ENCODE assay signal across 11 cellular contexts in genomic region chr3:160886421-160886820, GRCh38.
DNase-seq lines count a peak whose midpoint lies in the region; ATAC-seq, FAIRE-seq and TF ChIP-seq lines count a peak whose summit lies in the region.
"Had no signal": no experiment of that assay in that cellular context is flagged by ENCODE, and none has a peak within 500 bp of the region (broad histone marks: within the 10 kb centered on the region; RNA-seq: fewer than 3 reads in every experiment).

No MANE protein-coding gene starts in this region.

- H3K36me3 ChIP-seq in duodenal mucosa (ENCODE audit: control insufficient read depth in 1 of 2, insufficient read depth in 2 of 2, low read length in 2 of 2) (no peaks in the 10 kb centered on the region), esophagus squamous epithelium (no peaks in the 10 kb centered on the region)
- H3K36me3 ChIP-seq: lower lobe of right lung had no signal

- ATAC-seq in GM18511 (IDR thresholded peaks at IDR 0.05; ENCODE audit: unreplicated experiment), result peak; percentile 82
- peak; percentile 89 for ATAC-seq in GM21515 (IDR thresholded peaks at IDR 0.05; ENCODE audit: unreplicated experiment)
- peak; percentile 81 for ATAC-seq in HG03095 (IDR thresholded peaks at IDR 0.05; ENCODE audit: unreplicated experiment)
- ATAC-seq in WTC11, result no peak
- ATAC-seq: CD8-positive, alpha-beta T cell had no signal

- H3K9me3 Mint-ChIP-seq in activated naive CD4-positive, alpha-beta T cell treated with anti-CD3 and anti-CD28 coated beads for 36 hours, result peaks cover 18% of the 10 kb centered on the region
- peaks cover 55% of the 10 kb centered on the region for H3K9me3 Mint-ChIP-seq in WTC11

- H3K27ac ChIP-seq in duodenal mucosa (ENCODE audit: low read depth, low read length) (peak overlapping the region; percentile 36), esophagus squamous epithelium (no peak overlapping the region)
- H3K27ac ChIP-seq: lower lobe of right lung had no signal

- H3K4me3 Mint-ChIP-seq in activated naive CD4-positive, alpha-beta T cell treated with anti-CD3 and anti-CD28 coated beads for 36 hours, result no peak overlapping the region
- no peak overlapping the region for H3K4me3 Mint-ChIP-seq in WTC11
- H3K4me3 Mint-ChIP-seq: CD8-positive, alpha-beta T cell; T-helper 1 cell treated with Interleukin-12 subunit alpha and Interleukin-12 subunit beta and Interleukin-4 antibody, amounts not matched to agents 30 μg/mL and 1 μg/mL, for 36 hours had no signal

- no peak overlapping the region for H3K27ac Mint-ChIP-seq in activated naive CD4-positive, alpha-beta T cell treated with anti-CD3 and anti-CD28 coated beads for 36 hours
- H3K27ac Mint-ChIP-seq in WTC11, result no peak overlapping the region
- H3K27ac Mint-ChIP-seq: CD8-positive, alpha-beta T cell; T-helper 1 cell treated with Interleukin-12 subunit alpha and Interleukin-12 subunit beta and Interleukin-4 antibody, amounts not matched to agents 30 μg/mL and 1 μg/mL, for 36 hours had no signal

- no peak for FAIRE-seq in D721Med (lab: Jason Lieb, UNC)

- no peaks in the 10 kb centered on the region for H3K27me3 Mint-ChIP-seq in activated naive CD4-positive, alpha-beta T cell treated with anti-CD3 and anti-CD28 coated beads for 36 hours (ENCODE audit: low read depth)
- H3K27me3 Mint-ChIP-seq in WTC11 (ENCODE audit: low read depth), result no peaks in the 10 kb centered on the region

- no peaks in the 10 kb centered on the region for H3K9me3 ChIP-seq in duodenal mucosa (ENCODE audit: control insufficient read depth in 1 of 2, low read length in 2 of 2)
- no peaks in the 10 kb centered on the region for H3K9me3 ChIP-seq in esophagus squamous epithelium
- H3K9me3 ChIP-seq: lower lobe of right lung had no signal

- H3K4me1 ChIP-seq in duodenal mucosa (ENCODE audit: control insufficient read depth in 1 of 2, insufficient read depth in 2 of 2, low read length in 2 of 2) (peaks cover 0 to 3% of the 10 kb centered on the region in 2 donors), esophagus squamous epithelium (peaks cover 0 to 8% (median 0%) of the 10 kb centered on the region in 3 donors)
- H3K4me1 ChIP-seq: lower lobe of right lung had no signal

- DNase-seq in D721Med (ENCODE audit: insufficient read length, low spot score) (no peak), esophagus squamous epithelium (lab: John Stamatoyannopoulos, UW) (no peak), WTC11 (ENCODE audit: low spot score) (no peak)
- DNase-seq in activated naive CD4-positive, alpha-beta T cell treated with anti-CD3 and anti-CD28 coated beads for 36 hours, result no peak
- DNase-seq: CD8-positive, alpha-beta T cell had no signal

- POLR2A ChIA-PET in WTC11 (lab: Charles Lee), result interaction anchor here (0.8 kb wide), 1 partner anchor 130 kb away, joined by 3 read pairs; the partner anchor contains the start of gene PPM1L

- H3K9ac ChIP-seq in duodenal mucosa (ENCODE audit: low read depth in 1 of 2, low read length in 2 of 2), result no peak overlapping the region

- no peak overlapping the region for H3K4me3 ChIP-seq in duodenal mucosa (ENCODE audit: low read depth in 1 of 2, low read length in 2 of 2)
- no peak overlapping the region for H3K4me3 ChIP-seq in esophagus squamous epithelium
- H3K4me3 ChIP-seq: lower lobe of right lung had no signal

- whole genome bisulfite sequencing in esophagus squamous epithelium, 2 donors, result 76% methylated on average over 4 of the region's 4 CpGs; no CpG with 5 or more reads in 1 of the 2 donors

- peaks cover 2% of the 10 kb centered on the region for H3K36me3 Mint-ChIP-seq in activated naive CD4-positive, alpha-beta T cell treated with anti-CD3 and anti-CD28 coated beads for 36 hours (ENCODE audit: low read depth)
- peaks cover 36% of the 10 kb centered on the region for H3K36me3 Mint-ChIP-seq in WTC11

- intact Hi-C loops in activated naive CD4-positive, alpha-beta T cell treated with anti-CD3 and anti-CD28 coated beads for 36 hours (cut with micrococcal nuclease), result no loop called here
- intact Hi-C loops in esophagus squamous epithelium (cut with DNase I), result no loop called here

- TF ChIP-seq CTCF in D721Med (IDR thresholded peaks at IDR 0.05; ENCODE audit: insufficient read depth, missing control alignments) (no peak), esophagus squamous epithelium (IDR thresholded peaks at IDR 0.05) (no peak), WTC11 (IDR thresholded peaks at IDR 0.05) (no peak)

- no peaks in the 10 kb centered on the region for H3K4me1 Mint-ChIP-seq in activated naive CD4-positive, alpha-beta T cell treated with anti-CD3 and anti-CD28 coated beads for 36 hours (ENCODE audit: low read depth)
- peaks cover 28% of the 10 kb centered on the region for H3K4me1 Mint-ChIP-seq in WTC11

- TF ChIP-seq POLR2A in esophagus squamous epithelium (IDR thresholded peaks at IDR 0.05), result no peak

- CTCF ChIA-PET in activated naive CD4-positive, alpha-beta T cell treated with anti-CD3 and anti-CD28 coated beads for 36 hours (lab: Charles Lee), result interaction anchor here (0.6 kb wide), 1 partner anchor 996 kb away, joined by 3 read pairs; no protein-coding TSS in a partner anchor
- CTCF ChIA-PET in WTC11 (lab: Charles Lee), result no interaction called here

- H3K27me3 ChIP-seq in duodenal mucosa (ENCODE audit: control insufficient read depth in 1 of 2, insufficient read depth in 2 of 2, low read length in 2 of 2) (no peaks in the 10 kb centered on the region), esophagus squamous epithelium (no peaks in the 10 kb centered on the region)

TF ChIP-seq in WTC11, 78 proteins besides CTCF, POLR2A, EP300 and RAD21 (continues in another document):
- TF ChIP-seq PREB (CRISPR knock-in tag; IDR thresholded peaks at IDR 0.05; ENCODE audit: borderline replicate concordance) (no peak), EMX1 (CRISPR knock-in tag; IDR thresholded peaks at IDR 0.05) (no peak), NR3C1 (CRISPR knock-in tag; conservative IDR thresholded peaks at IDR 0.05; ENCODE audit: low read depth) (no peak), CBFB (CRISPR knock-in tag; IDR thresholded peaks at IDR 0.05; ENCODE audit: low read depth) (no peak), E2F4 (CRISPR knock-in tag; IDR thresholded peaks at IDR 0.05; ENCODE audit: borderline replicate concordance, low read depth) (no peak), ELF4 (CRISPR knock-in tag; IDR thresholded peaks at IDR 0.05; ENCODE audit: low read depth) (no peak), ZSCAN18 (CRISPR knock-in tag; IDR thresholded peaks at IDR 0.05) (no peak), HMGA2 (CRISPR knock-in tag; IDR thresholded peaks at IDR 0.05) (no peak), MYBL2 (CRISPR knock-in tag; IDR thresholded peaks at IDR 0.05) (no peak), IRF2 (CRISPR knock-in tag; IDR thresholded peaks at IDR 0.05; ENCODE audit: borderline replicate concordance, low read depth) (no peak), FOXJ3 (CRISPR knock-in tag; IDR thresholded peaks at IDR 0.05; ENCODE audit: borderline replicate concordance) (no peak)
- TF ChIP-seq, protein P1, sequence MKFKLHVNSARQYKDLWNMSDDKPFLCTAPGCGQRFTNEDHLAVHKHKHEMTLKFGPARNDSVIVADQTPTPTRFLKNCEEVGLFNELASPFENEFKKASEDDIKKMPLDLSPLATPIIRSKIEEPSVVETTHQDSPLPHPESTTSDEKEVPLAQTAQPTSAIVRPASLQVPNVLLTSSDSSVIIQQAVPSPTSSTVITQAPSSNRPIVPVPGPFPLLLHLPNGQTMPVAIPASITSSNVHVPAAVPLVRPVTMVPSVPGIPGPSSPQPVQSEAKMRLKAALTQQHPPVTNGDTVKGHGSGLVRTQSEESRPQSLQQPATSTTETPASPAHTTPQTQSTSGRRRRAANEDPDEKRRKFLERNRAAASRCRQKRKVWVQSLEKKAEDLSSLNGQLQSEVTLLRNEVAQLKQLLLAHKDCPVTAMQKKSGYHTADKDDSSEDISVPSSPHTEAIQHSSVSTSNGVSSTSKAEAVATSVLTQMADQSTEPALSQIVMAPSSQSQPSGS (CRISPR knock-in tag; IDR thresholded peaks at IDR 0.05; ENCODE audit: borderline replicate concordance, low read depth), result no peak
- TF ChIP-seq, protein P2, sequence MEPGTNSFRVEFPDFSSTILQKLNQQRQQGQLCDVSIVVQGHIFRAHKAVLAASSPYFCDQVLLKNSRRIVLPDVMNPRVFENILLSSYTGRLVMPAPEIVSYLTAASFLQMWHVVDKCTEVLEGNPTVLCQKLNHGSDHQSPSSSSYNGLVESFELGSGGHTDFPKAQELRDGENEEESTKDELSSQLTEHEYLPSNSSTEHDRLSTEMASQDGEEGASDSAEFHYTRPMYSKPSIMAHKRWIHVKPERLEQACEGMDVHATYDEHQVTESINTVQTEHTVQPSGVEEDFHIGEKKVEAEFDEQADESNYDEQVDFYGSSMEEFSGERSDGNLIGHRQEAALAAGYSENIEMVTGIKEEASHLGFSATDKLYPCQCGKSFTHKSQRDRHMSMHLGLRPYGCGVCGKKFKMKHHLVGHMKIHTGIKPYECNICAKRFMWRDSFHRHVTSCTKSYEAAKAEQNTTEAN (CRISPR knock-in tag; IDR thresholded peaks at IDR 0.05), result no peak
